In genomic region chr13:75748874-75749273, GRCh38 we compare ENCODE assay signal across 25 cellular contexts.
DNase-seq lines count a peak whose midpoint lies in the region; ATAC-seq and TF ChIP-seq lines count a peak whose summit lies in the region.
"Had no signal": no experiment of that assay in that cellular context is flagged by ENCODE, and none has a peak within 500 bp of the region (broad histone marks: within the 10 kb centered on the region; RNA-seq: fewer than 3 reads in every experiment).

No MANE protein-coding gene starts in this region.

- no CpG with 5 or more reads among the region's 3 CpGs for WGBS in IMR-90 (ENCODE audit: extremely low coverage in 2 of 2, insufficient read length in 1 of 2), 2 experiments

- no peak overlapping the region for H3K56ac ChIP-seq in IMR-90 (ENCODE audit: extremely low read depth, insufficient read depth, low read length)

- no peaks in the 10 kb centered on the region for H3K27me3 Mint-ChIP-seq in naive thymus-derived CD8-positive, alpha-beta T cell
- H3K27me3 Mint-ChIP-seq: B cell; CD8-positive, alpha-beta memory T cell had no signal

- no peak overlapping the region for H3K18ac ChIP-seq in IMR-90 (ENCODE audit: low read depth, low read length)

- no TSS peak for BruUV-seq in IMR-90 (replicated peaks; lab: Mats Ljungman, UMichigan)

- no peak overlapping the region for H2BK20ac ChIP-seq in IMR-90 (ENCODE audit: low read depth, low read length)

- H3K9me3 Mint-ChIP-seq in naive thymus-derived CD8-positive, alpha-beta T cell, result peaks cover 0 to 15% (median 5%) of the 10 kb centered on the region in 9 donors

- DNase-seq in IMR-90 (no peak), osteoblast (ENCODE audit: insufficient read length, low spot score, missing footprints) (no peak), thoracic aorta (ENCODE audit: low spot score) (no peak), C1 segment of cervical spinal cord (lab: John Stamatoyannopoulos, UW) (no peak), HUDEP-2 (lab: John Stamatoyannopoulos, UW; ENCODE audit: unreplicated experiment in 76 of 76) (no peak), ACHN (no peak)
- DNase-seq in naive thymus-derived CD8-positive, alpha-beta T cell, result no peak
- DNase-seq: CD8-positive, alpha-beta memory T cell; DMS 273 treated with DMSO at 0.1 percent for 48 hours; DMS79; GDM1; H7; KG1; NCI-H1048; NCI-H1417 treated with DMSO at 0.1 percent for 48 hours; NCI-H187; NCI-H2081 treated with DMSO at 0.1 percent for 48 hours; NCI-H226; NCI-H510A; OCI-M1 had no signal

- ATAC-seq in IMR-90 (ENCODE audit: low read depth) (no peak; the same call in 1 of the 2 replicates), thoracic aorta (ENCODE audit: insufficient number of reproducible peaks, low FRiP score, low read depth) (no peak)
- ATAC-seq in naive thymus-derived CD8-positive, alpha-beta T cell, result no peak
- ATAC-seq: A549, GM12878 had no signal

- H3K36me3 ChIP-seq in IMR-90 (ENCODE audit: control insufficient read depth, insufficient read depth, low read length) (peaks cover 2% of the 10 kb centered on the region), osteoblast (ENCODE audit: insufficient read depth, low read length) (peaks cover 46% of the 10 kb centered on the region), thoracic aorta (no peaks in the 10 kb centered on the region)

- H2AK5ac ChIP-seq in IMR-90 (ENCODE audit: low read depth, low read length), result no peak overlapping the region

- CTCF ChIA-PET in IMR-90 (lab: Yijun Ruan, JAX), result interaction anchor here (0.6 to 0.7 kb wide), 2 partner anchors 11 to 51 kb away, joined by 3 to 5 read pairs; no protein-coding TSS in a partner anchor

- no peak overlapping the region for H3K4me3 Mint-ChIP-seq in naive thymus-derived CD8-positive, alpha-beta T cell
- H3K4me3 Mint-ChIP-seq: B cell; CD14-positive monocyte; CD8-positive, alpha-beta memory T cell had no signal

- no peak for TF ChIP-seq POLR2A in IMR-90 (IDR thresholded peaks at IDR 0.05; ENCODE audit: low read depth, low read length)

- intact Hi-C loops in IMR-90 (cut with micrococcal nuclease), result no loop called here

- no peak overlapping the region for H2BK15ac ChIP-seq in IMR-90 (ENCODE audit: low read depth, low read length)

- no peak overlapping the region for H3K14ac ChIP-seq in IMR-90 (replicated peaks; ENCODE audit: low read depth, low read length)

- H4K91ac ChIP-seq in IMR-90 (ENCODE audit: insufficient read depth, low read depth, low read length), result no peak overlapping the region

- H2BK120ac ChIP-seq in IMR-90 (ENCODE audit: low read depth, low read length), result no peak overlapping the region

- no peak overlapping the region for H3K9ac ChIP-seq in IMR-90 (ENCODE audit: low read depth, low read length)

- no peak overlapping the region for H3K23ac ChIP-seq in IMR-90 (ENCODE audit: low read depth, low read length)

- H3K4ac ChIP-seq in IMR-90 (ENCODE audit: low read depth, low read length), result no peak overlapping the region

- TF ChIP-seq CTCF in IMR-90 (conservative IDR thresholded peaks at IDR 0.05; ENCODE audit: low read depth, low read length), result no peak
- TF ChIP-seq CTCF in VCaP (conservative IDR thresholded peaks at IDR 0.05), result no peak
- no peak for TF ChIP-seq CTCF in osteoblast (IDR thresholded peaks at IDR 0.05; ENCODE audit: extremely low read depth, low read depth, low read length)
- no peak for TF ChIP-seq CTCF in thoracic aorta (IDR thresholded peaks at IDR 0.05)

- H3K27me3 ChIP-seq in IMR-90 (ENCODE audit: control insufficient read depth, insufficient read depth, low read length), result no peaks in the 10 kb centered on the region
- no peaks in the 10 kb centered on the region for H3K27me3 ChIP-seq in osteoblast (ENCODE audit: insufficient read depth, low read length)
- H3K27me3 ChIP-seq in thoracic aorta (replicated peaks; ENCODE audit: insufficient read depth), result no peaks in the 10 kb centered on the region

- peak overlapping the region in 1 of 10 donors; percentile 4 for H3K27ac Mint-ChIP-seq in naive thymus-derived CD8-positive, alpha-beta T cell
- H3K27ac Mint-ChIP-seq: B cell, CD14-positive monocyte had no signal

- no peak overlapping the region for H4K8ac ChIP-seq in IMR-90 (ENCODE audit: low read depth in 2 of 2, low read length in 2 of 2)

- 0 out of 2 replicates have a peak overlapping the region, but pooled peaks have one; percentile 37 for H4K5ac ChIP-seq in IMR-90 (ENCODE audit: low read depth, low read length)

- no peak for TF ChIP-seq RAD21 in IMR-90 (IDR thresholded peaks at IDR 0.05; ENCODE audit: low read length)

- peak overlapping the region; percentile 0 for H2BK5ac ChIP-seq in IMR-90 (ENCODE audit: low read depth, low read length, poor library complexity, severe bottlenecking)

- peaks cover 39 to 84% of the 10 kb centered on the region in 2 experiments; a peak in 3 of 4 replicates for H3K79me1 ChIP-seq in IMR-90 (ENCODE audit: low read depth in 1 of 2, low read length in 2 of 2)

- POLR2A ChIA-PET in IMR-90 (lab: Charles Lee; ENCODE audit: unreplicated experiment), result no interaction called here
- POLR2A ChIA-PET in naive thymus-derived CD8-positive, alpha-beta T cell (lab: Charles Lee), result interaction anchor here (0.7 kb wide), 1 partner anchor 43 kb away, joined by 3 read pairs; no protein-coding TSS in a partner anchor

- peak overlapping the region; percentile 33; the same call in 1 of the 2 replicates for H3K27ac ChIP-seq in IMR-90 (ENCODE audit: insufficient read depth, low read length)
- H3K27ac ChIP-seq in VCaP, result peak overlapping the region; percentile 57
- peak overlapping the region; percentile 66 for H3K27ac ChIP-seq in osteoblast (ENCODE audit: low read depth, low read length)
- peak overlapping the region; percentile 4 to 56 for H3K27ac ChIP-seq in thoracic aorta

- H2AFZ ChIP-seq in IMR-90 (replicated peaks; ENCODE audit: low read length, poor library complexity), result no peak overlapping the region
- H2AFZ ChIP-seq in osteoblast (ENCODE audit: low read length), result no peak overlapping the region

- H3K36me3 Mint-ChIP-seq in naive thymus-derived CD8-positive, alpha-beta T cell, result peaks cover 0 to 10% (median 2%) of the 10 kb centered on the region in 3 donors
- H3K36me3 Mint-ChIP-seq: CD14-positive monocyte had no signal

- H3K79me2 ChIP-seq in osteoblast (ENCODE audit: insufficient read depth, low read length), result peaks cover 92% of the 10 kb centered on the region

- H2AK9ac ChIP-seq in IMR-90 (replicated peaks; ENCODE audit: low read depth, low read length, poor library complexity), result no peak overlapping the region

- H3K4me3 ChIP-seq in IMR-90 (ENCODE audit: insufficient read depth, low read depth, low read length) (no peak overlapping the region), osteoblast (ENCODE audit: insufficient read depth, low read length) (no peak overlapping the region), thoracic aorta (no peak overlapping the region)
- H3K4me3 ChIP-seq: A549, GM12878 had no signal

- peaks cover 0 to 2% (median under 1%) of the 10 kb centered on the region in 4 donors for H3K4me1 Mint-ChIP-seq in naive thymus-derived CD8-positive, alpha-beta T cell
- H3K4me1 Mint-ChIP-seq: B cell; CD8-positive, alpha-beta memory T cell had no signal

- in situ Hi-C loops in IMR-90 (cut with MboI; ENCODE audit: low sequenced_read_pairs) (no loop called here), ACHN (cut with HindIII; ENCODE audit: low pct_ligation_motif_present, low pct_unique_long_range_greater_than_20kb, low sequenced_read_pairs) (no loop called here)

- H3K4me2 ChIP-seq in IMR-90 (ENCODE audit: low read depth, low read length) (no peak overlapping the region), osteoblast (ENCODE audit: insufficient read depth, low read length) (peak overlapping the region; percentile 63)

- H4K20me1 ChIP-seq in IMR-90 (ENCODE audit: insufficient read depth, low read length) (peaks cover 77% of the 10 kb centered on the region; the same call in 1 of the 2 replicates), osteoblast (ENCODE audit: insufficient read depth, low read length) (peaks cover 85% of the 10 kb centered on the region)

- dilution Hi-C loops in IMR-90 (cut with HindIII; ENCODE audit: low sequenced_read_pairs, unreplicated experiment), result no loop called here

- peaks cover 18% of the 10 kb centered on the region for H3K9me1 ChIP-seq in IMR-90 (ENCODE audit: insufficient read depth, low read length)

- H3K4me1 ChIP-seq in IMR-90 (ENCODE audit: control insufficient read depth, insufficient read depth, low read length) (peaks cover 4% of the 10 kb centered on the region), osteoblast (ENCODE audit: insufficient read depth, low read length) (peaks cover 41% of the 10 kb centered on the region), thoracic aorta (ENCODE audit: control insufficient read depth in 1 of 2, low read depth in 2 of 2) (peaks cover 21 to 55% of the 10 kb centered on the region in 2 donors)

- H3K9me3 ChIP-seq in IMR-90 (ENCODE audit: control insufficient read depth, insufficient read depth, low read length), result no peaks in the 10 kb centered on the region
- no peaks in the 10 kb centered on the region for H3K9me3 ChIP-seq in osteoblast (ENCODE audit: low read depth, low read length)
- H3K9me3 ChIP-seq in thoracic aorta, result no peaks in the 10 kb centered on the region
- H3K9me3 ChIP-seq: A549 had no signal

TF ChIP-seq in IMR-90, 13 proteins besides CTCF, POLR2A, EP300 and RAD21:
- TF ChIP-seq RCOR1 (IDR thresholded peaks at IDR 0.05; ENCODE audit: insufficient replicate concordance, low read length), result no peak
- no peak for TF ChIP-seq MAFK (IDR thresholded peaks at IDR 0.05; ENCODE audit: low read depth, low read length)
- no peak for TF ChIP-seq USF2 (IDR thresholded peaks at IDR 0.05; ENCODE audit: low read depth, low read length)
TF ChIP-seq in IMR-90: peak in this region for 0.
